In the genomic region with DNA sequence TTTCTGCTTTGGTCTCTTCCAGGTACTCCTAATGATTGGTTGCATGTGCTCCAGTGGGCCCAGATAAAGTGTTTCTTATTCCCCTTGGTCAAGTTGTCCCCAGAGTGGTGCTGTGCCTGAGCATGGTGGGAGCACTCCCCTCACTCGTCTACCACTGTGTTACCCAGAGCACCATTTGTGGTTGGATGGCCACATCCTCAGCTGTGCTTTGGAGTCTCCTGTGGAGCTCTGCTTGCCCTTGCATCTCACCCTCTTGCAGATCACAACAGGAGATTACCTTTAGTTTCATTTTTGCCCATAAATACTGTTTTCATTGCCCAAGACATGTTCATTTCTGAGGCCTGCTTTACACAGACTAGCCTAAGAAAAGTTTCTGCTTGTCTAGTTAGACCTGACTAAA, we compare ENCODE assay signal across 13 cellular contexts. TPM values are rescaled to one million over a fixed set of nuclear protein-coding genes. Genes with fewer than 3 reads are reported as not detected.
A peak's percentile ranks its signal among the peaks of the same experiment; 100 is the strongest.
DNase-seq lines count a peak whose midpoint lies in the region; ATAC-seq, FAIRE-seq and TF ChIP-seq lines count a peak whose summit lies in the region.
"Not testable (repeated sequence)": the region's sequence is repeated elsewhere in the genome, so short reads cannot be mapped to it uniquely, and the experiment has no call there.
"Had no signal": no experiment of that assay in that cellular context is flagged by ENCODE, and none has a peak within 500 bp of the region (broad histone marks: within the 10 kb centered on the region; RNA-seq: fewer than 3 reads in every experiment).

No MANE protein-coding gene starts in this region.

- intact Hi-C loops in activated T-helper 2 cell treated with anti-CD3 and anti-CD28 coated beads, Interferon-gamma antibody, Interleukin-2, Interleukin-4, amounts not matched to agents 10 μg/mL and 5 μg/mL and 100 μg/mL, durations not matched to agents 14 hours and 24 hours and 36 hours (cut with micrococcal nuclease); natural killer cell (cut with micrococcal nuclease): not testable (repeated sequence)

- not testable (repeated sequence) for H3K9me3 Mint-ChIP-seq in activated CD4-positive, alpha-beta memory T cell treated with anti-CD3 and anti-CD28 coated beads, Interleukin-2, amount 10 ng/mL, durations not matched to agents 7 days and 5 days; activated T-helper 2 cell treated with anti-CD3 and anti-CD28 coated beads, Interferon-gamma antibody, Interleukin-2, Interleukin-4, amounts not matched to agents 10 μg/mL and 5 μg/mL and 100 μg/mL, durations not matched to agents 14 hours and 24 hours and 36 hours; effector memory CD8-positive, alpha-beta T cell; natural killer cell

- CTCF ChIA-PET in activated CD4-positive, alpha-beta memory T cell treated with anti-CD3 and anti-CD28 coated beads, Interleukin-2, amount 10 ng/mL, durations not matched to agents 7 days and 5 days (lab: Charles Lee), result not testable (repeated sequence)

- peak; percentile 72 for ATAC-seq in effector memory CD8-positive, alpha-beta T cell (replicated peaks)
- peak; percentile 57 to 85 (median 59) for ATAC-seq in natural killer cell

- H3K36me3 Mint-ChIP-seq in activated CD4-positive, alpha-beta memory T cell treated with anti-CD3 and anti-CD28 coated beads, Interleukin-2, amount 10 ng/mL, durations not matched to agents 7 days and 5 days (ENCODE audit: low read depth); activated T-helper 2 cell treated with anti-CD3 and anti-CD28 coated beads, Interferon-gamma antibody, Interleukin-2, Interleukin-4, amounts not matched to agents 10 μg/mL and 5 μg/mL and 100 μg/mL, durations not matched to agents 14 hours and 24 hours and 36 hours (ENCODE audit: low read depth); effector memory CD8-positive, alpha-beta T cell (ENCODE audit: insufficient read depth); natural killer cell: not testable (repeated sequence)

- not testable (repeated sequence) for TF ChIP-seq CTCF in natural killer cell (IDR thresholded peaks at IDR 0.05)

- not testable (repeated sequence) for H3K4me1 Mint-ChIP-seq in activated CD4-positive, alpha-beta memory T cell treated with anti-CD3 and anti-CD28 coated beads, Interleukin-2, amount 10 ng/mL, durations not matched to agents 7 days and 5 days; activated T-helper 2 cell treated with anti-CD3 and anti-CD28 coated beads, Interferon-gamma antibody, Interleukin-2, Interleukin-4, amounts not matched to agents 10 μg/mL and 5 μg/mL and 100 μg/mL, durations not matched to agents 14 hours and 24 hours and 36 hours (ENCODE audit: low read depth); effector memory CD8-positive, alpha-beta T cell (ENCODE audit: low read depth in 2 of 2); natural killer cell

- FAIRE-seq in GM12892 (lab: Jason Lieb, UNC), result peak; percentile 84

- H3K27me3 Mint-ChIP-seq in activated CD4-positive, alpha-beta memory T cell treated with anti-CD3 and anti-CD28 coated beads, Interleukin-2, amount 10 ng/mL, durations not matched to agents 7 days and 5 days; activated T-helper 2 cell treated with anti-CD3 and anti-CD28 coated beads, Interferon-gamma antibody, Interleukin-2, Interleukin-4, amounts not matched to agents 10 μg/mL and 5 μg/mL and 100 μg/mL, durations not matched to agents 14 hours and 24 hours and 36 hours (ENCODE audit: low read depth); effector memory CD8-positive, alpha-beta T cell; natural killer cell (ENCODE audit: low read depth in 2 of 2): not testable (repeated sequence)

- POLR2A ChIA-PET in activated CD4-positive, alpha-beta memory T cell treated with anti-CD3 and anti-CD28 coated beads, Interleukin-2, amount 10 ng/mL, durations not matched to agents 7 days and 5 days (lab: Charles Lee), result not testable (repeated sequence)

- not testable (repeated sequence) for H3K4me3 Mint-ChIP-seq in activated CD4-positive, alpha-beta memory T cell treated with anti-CD3 and anti-CD28 coated beads, Interleukin-2, amount 10 ng/mL, durations not matched to agents 7 days and 5 days; activated T-helper 2 cell treated with anti-CD3 and anti-CD28 coated beads, Interferon-gamma antibody, Interleukin-2, Interleukin-4, amounts not matched to agents 10 μg/mL and 5 μg/mL and 100 μg/mL, durations not matched to agents 14 hours and 24 hours and 36 hours (ENCODE audit: low read depth); effector memory CD8-positive, alpha-beta T cell; natural killer cell

- DNase-seq in GM12892 (ENCODE audit: insufficient read length); effector memory CD8-positive, alpha-beta T cell; natural killer cell: not testable (repeated sequence)
- DNase-seq in activated CD4-positive, alpha-beta memory T cell treated with anti-CD3 and anti-CD28 coated beads, Interleukin-2, amount 10 ng/mL, durations not matched to agents 7 days and 5 days, result peak; percentile 55
- peak; percentile 26 for DNase-seq in activated T-helper 2 cell treated with anti-CD3 and anti-CD28 coated beads, Interferon-gamma antibody, Interleukin-2, Interleukin-4, amounts not matched to agents 10 μg/mL and 5 μg/mL and 100 μg/mL, durations not matched to agents 14 hours and 24 hours and 36 hours (ENCODE audit: low spot score)

- not testable (repeated sequence) for TF ChIP-seq POLR2A in GM12892 (IDR thresholded peaks at IDR 0.05; ENCODE audit: low read depth, low read length)

- H3K27ac Mint-ChIP-seq in activated CD4-positive, alpha-beta memory T cell treated with anti-CD3 and anti-CD28 coated beads, Interleukin-2, amount 10 ng/mL, durations not matched to agents 7 days and 5 days, result peak overlapping the region; percentile 35
- not testable (repeated sequence) for H3K27ac Mint-ChIP-seq in activated T-helper 2 cell treated with anti-CD3 and anti-CD28 coated beads, Interferon-gamma antibody, Interleukin-2, Interleukin-4, amounts not matched to agents 10 μg/mL and 5 μg/mL and 100 μg/mL, durations not matched to agents 14 hours and 24 hours and 36 hours; effector memory CD8-positive, alpha-beta T cell; natural killer cell

RNA-seq across cellular contexts. Expression of gene HSFX3, which starts 0.7 kb away (rescaled TPM):
- 0.34 TPM for polyA plus RNA-seq in GM12892 (2012; ENCODE audit: missing spikeins)
- total RNA-seq in activated CD4-positive, alpha-beta memory T cell treated with anti-CD3 and anti-CD28 coated beads, Interleukin-2, amount 10 ng/mL, durations not matched to agents 7 days and 5 days, result not detected
- 0.27 TPM in 1 of 2 replicates, not detected in the other for total RNA-seq in activated T-helper 2 cell treated with anti-CD3 and anti-CD28 coated beads, Interferon-gamma antibody, Interleukin-2, Interleukin-4, amounts not matched to agents 10 μg/mL and 5 μg/mL and 100 μg/mL, durations not matched to agents 14 hours and 24 hours and 36 hours
- total RNA-seq in natural killer cell, result not detected
- total RNA-seq: CD4-positive, CD25-positive, alpha-beta regulatory T cell; Daoy; G401; LHCN-M2; MCF 10A; OCI-LY7; Peyer's patch had no signal
- polyA plus RNA-seq: AG04450; CD4-positive, CD25-positive, alpha-beta regulatory T cell had no signal

RNA-seq across cellular contexts. Expression of gene EOLA1, which starts 9.6 kb away (rescaled TPM):
- polyA plus RNA-seq in GM12892 (2012; ENCODE audit: missing spikeins), result 21.4 TPM
- total RNA-seq in activated CD4-positive, alpha-beta memory T cell treated with anti-CD3 and anti-CD28 coated beads, Interleukin-2, amount 10 ng/mL, durations not matched to agents 7 days and 5 days, result 10 to 100 TPM; 31.8 to 36.4 TPM
- total RNA-seq in activated T-helper 2 cell treated with anti-CD3 and anti-CD28 coated beads, Interferon-gamma antibody, Interleukin-2, Interleukin-4, amounts not matched to agents 10 μg/mL and 5 μg/mL and 100 μg/mL, durations not matched to agents 14 hours and 24 hours and 36 hours, result 25.2 and 28.9 TPM in 2 replicates
- total RNA-seq in natural killer cell, result 10 to 100 TPM; 26.4 to 37.6 (median 36.7) TPM

RNA-seq across cellular contexts. Expression of gene MAGEA9B, which starts 36.8 kb away (rescaled TPM):
- polyA plus RNA-seq in GM12892 (2012; ENCODE audit: missing spikeins), result not detected
- not detected for total RNA-seq in activated CD4-positive, alpha-beta memory T cell treated with anti-CD3 and anti-CD28 coated beads, Interleukin-2, amount 10 ng/mL, durations not matched to agents 7 days and 5 days
- not detected in 2 replicates for total RNA-seq in activated T-helper 2 cell treated with anti-CD3 and anti-CD28 coated beads, Interferon-gamma antibody, Interleukin-2, Interleukin-4, amounts not matched to agents 10 μg/mL and 5 μg/mL and 100 μg/mL, durations not matched to agents 14 hours and 24 hours and 36 hours
- not detected for total RNA-seq in natural killer cell
- total RNA-seq: CD4-positive, CD25-positive, alpha-beta regulatory T cell; G401; LHCN-M2; MCF 10A; OCI-LY7; Peyer's patch had no signal
- polyA plus RNA-seq: AG04450; CD4-positive, CD25-positive, alpha-beta regulatory T cell had no signal

RNA-seq across cellular contexts. Expression of gene HSFX2, which starts 44.7 kb away (rescaled TPM):
- polyA plus RNA-seq in GM12892 (2012; ENCODE audit: missing spikeins), result not detected
- total RNA-seq in activated CD4-positive, alpha-beta memory T cell treated with anti-CD3 and anti-CD28 coated beads, Interleukin-2, amount 10 ng/mL, durations not matched to agents 7 days and 5 days, result not detected
- 0.23 TPM in 1 of 2 replicates, not detected in the other for total RNA-seq in activated T-helper 2 cell treated with anti-CD3 and anti-CD28 coated beads, Interferon-gamma antibody, Interleukin-2, Interleukin-4, amounts not matched to agents 10 μg/mL and 5 μg/mL and 100 μg/mL, durations not matched to agents 14 hours and 24 hours and 36 hours
- total RNA-seq in natural killer cell, result under 1 TPM in 2 of 3 donors, not detected in 1; 0.45 to 0.70 TPM
- total RNA-seq: CD4-positive, CD25-positive, alpha-beta regulatory T cell; Daoy; G401; LHCN-M2; OCI-LY7 had no signal
- polyA plus RNA-seq: AG04450; CD4-positive, CD25-positive, alpha-beta regulatory T cell had no signal

RNA-seq across cellular contexts. Expression of gene IDS, which starts 45.3 kb away (rescaled TPM):
- polyA plus RNA-seq in GM12892 (2012; ENCODE audit: missing spikeins), result 52.7 TPM
- total RNA-seq in activated CD4-positive, alpha-beta memory T cell treated with anti-CD3 and anti-CD28 coated beads, Interleukin-2, amount 10 ng/mL, durations not matched to agents 7 days and 5 days, result 100 to 1,000 TPM; 114 to 116 TPM
- 40.4 and 43.7 TPM in 2 replicates for total RNA-seq in activated T-helper 2 cell treated with anti-CD3 and anti-CD28 coated beads, Interferon-gamma antibody, Interleukin-2, Interleukin-4, amounts not matched to agents 10 μg/mL and 5 μg/mL and 100 μg/mL, durations not matched to agents 14 hours and 24 hours and 36 hours
- total RNA-seq in natural killer cell, result 100 to 1,000 TPM; 286 to 344 (median 317) TPM
